In the genomic region with DNA sequence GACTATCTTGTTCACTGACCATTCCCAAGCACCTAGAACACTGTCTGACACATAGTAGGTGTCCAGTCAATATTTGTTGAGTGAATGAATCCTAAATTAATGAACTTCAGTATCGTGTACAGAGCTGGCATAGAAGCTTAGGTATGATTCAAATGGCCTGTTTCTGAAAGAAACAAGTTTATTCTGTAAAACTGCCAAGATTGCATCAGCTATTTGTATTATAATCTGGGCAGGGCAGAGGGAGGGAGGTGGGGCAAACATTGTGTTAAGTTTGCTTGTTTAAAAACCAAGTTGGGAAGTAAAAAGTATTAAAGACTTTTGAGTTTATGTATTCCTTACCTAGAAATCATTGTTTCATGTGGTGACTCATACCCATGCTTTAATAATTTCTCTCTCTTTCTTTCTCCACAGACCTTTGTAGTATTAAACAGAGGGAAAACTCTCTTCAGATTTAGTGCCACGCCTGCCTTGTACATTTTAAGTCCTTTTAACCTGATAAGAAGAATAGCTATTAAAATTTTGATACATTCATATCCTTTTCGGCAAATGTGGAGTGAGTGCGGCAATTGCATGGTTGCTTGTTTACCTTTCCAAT, we compare ENCODE assay signal across 9 cellular contexts.
DNase-seq lines count a peak whose midpoint lies in the region; ATAC-seq, FAIRE-seq and TF ChIP-seq lines count a peak whose summit lies in the region.
"Had no signal": no experiment of that assay in that cellular context is flagged by ENCODE, and none has a peak within 500 bp of the region (broad histone marks: within the 10 kb centered on the region; RNA-seq: fewer than 3 reads in every experiment).

No MANE protein-coding gene starts in this region.

- POLR2A ChIA-PET in SK-N-SH (lab: Yijun Ruan, JAX) = no interaction called here

- H3K79me2 ChIP-seq in SK-N-SH (ENCODE audit: insufficient read depth) = peaks cover 27% of the 10 kb centered on the region

- no peak for TF ChIP-seq RAD21 in SK-N-SH (IDR thresholded peaks at IDR 0.05; ENCODE audit: low read length)

- no peak for TF ChIP-seq POLR2A in H54 (IDR thresholded peaks at IDR 0.05; ENCODE audit: low read depth, low read length)

- no peak for TF ChIP-seq EP300 in SK-N-SH (IDR thresholded peaks at IDR 0.05; ENCODE audit: borderline replicate concordance in 1 of 2, low read depth in 1 of 2, low read length in 1 of 2)

- peaks cover 0 to 24% of the 10 kb centered on the region in 2 donors for H3K27me3 Mint-ChIP-seq in effector memory CD8-positive, alpha-beta T cell

- no peaks in the 10 kb centered on the region for H4K20me1 ChIP-seq in SK-N-SH (ENCODE audit: insufficient read depth)

- H3K36me3 ChIP-seq in SK-N-SH (replicated peaks in 1 of 2; ENCODE audit: control insufficient read depth in 1 of 2, insufficient read depth in 2 of 2, low read length in 1 of 2) = no peaks in the 10 kb centered on the region
- no peaks in the 10 kb centered on the region for H3K36me3 ChIP-seq in skeletal muscle satellite cell (ENCODE audit: insufficient read depth, low read length)

- H3K27ac ChIP-seq in SK-N-SH (ENCODE audit: low read depth in 2 of 2, low read length in 1 of 2) = peak overlapping the region in 1 of 2 experiments; percentile 61; a peak in 2 of 4 replicates

- peak; percentile 87 for FAIRE-seq in H54 (lab: Jason Lieb, UNC)

- H3K9me3 ChIP-seq in SK-N-SH = no peaks in the 10 kb centered on the region
- no peaks in the 10 kb centered on the region for H3K9me3 ChIP-seq in skeletal muscle satellite cell (replicated peaks; ENCODE audit: low read length)

- no peak overlapping the region for H2AFZ ChIP-seq in SK-N-SH (ENCODE audit: low read depth)

- TF ChIP-seq CTCF in SK-N-SH (IDR thresholded peaks at IDR 0.05) = no peak

- peaks cover 2 to 37% of the 10 kb centered on the region in 2 experiments for H3K4me1 ChIP-seq in SK-N-SH (ENCODE audit: control insufficient read depth in 1 of 2, insufficient read depth in 2 of 2, low read depth in 1 of 2, low read length in 1 of 2)
- H3K4me1 ChIP-seq in skeletal muscle satellite cell (ENCODE audit: control insufficient read depth, insufficient read depth, low read length) = peaks cover 66% of the 10 kb centered on the region

- no peaks in the 10 kb centered on the region for H3K9me3 Mint-ChIP-seq in effector memory CD8-positive, alpha-beta T cell
- H3K9me3 Mint-ChIP-seq: activated CD4-positive, alpha-beta memory T cell treated with anti-CD3 and anti-CD28 coated beads, Interleukin-2, amount 10 ng/mL, durations not matched to agents 7 days and 5 days had no signal

- no peak for DNase-seq in H54 (ENCODE audit: insufficient read length, low spot score)
- DNase-seq in SK-N-SH = no peak
- DNase-seq in fibroblast of the conjunctiva (ENCODE audit: low read depth) = peak; percentile 71
- DNase-seq in effector memory CD8-positive, alpha-beta T cell = no peak
- no peak for DNase-seq in NCI-H1417 (lab: John Stamatoyannopoulos, UW)
- no peak for DNase-seq in stimulated activated naive CD4-positive, alpha-beta T cell treated with Interleukin-2 at 50 U/mL for 16 hours (lab: John Stamatoyannopoulos, UW)
- DNase-seq: activated CD4-positive, alpha-beta memory T cell treated with anti-CD3 and anti-CD28 coated beads, Interleukin-2, amount 10 ng/mL, durations not matched to agents 7 days and 5 days; head of caudate nucleus had no signal

- H3K4me1 Mint-ChIP-seq in effector memory CD8-positive, alpha-beta T cell (ENCODE audit: low read depth in 2 of 2) = no peaks in the 10 kb centered on the region

- ATAC-seq in effector memory CD8-positive, alpha-beta T cell (replicated peaks) = no peak

- H3K27me3 ChIP-seq in SK-N-SH (ENCODE audit: insufficient read depth) (no peaks in the 10 kb centered on the region), skeletal muscle satellite cell (ENCODE audit: control insufficient read depth, insufficient read depth, low read length) (no peaks in the 10 kb centered on the region)

- no peak overlapping the region for H3K27ac Mint-ChIP-seq in effector memory CD8-positive, alpha-beta T cell
- H3K27ac Mint-ChIP-seq: activated CD4-positive, alpha-beta memory T cell treated with anti-CD3 and anti-CD28 coated beads, Interleukin-2, amount 10 ng/mL, durations not matched to agents 7 days and 5 days had no signal

- WGBS in SK-N-SH (ENCODE audit: low lambda C conversion rate) = 62% methylated on average over 4 of the region's 4 CpGs

- H3K36me3 Mint-ChIP-seq in effector memory CD8-positive, alpha-beta T cell (ENCODE audit: insufficient read depth) = no peaks in the 10 kb centered on the region

- H3K4me3 ChIP-seq in SK-N-SH (ENCODE audit: low read depth in 2 of 2, low read length in 1 of 2) (no peak overlapping the region), skeletal muscle satellite cell (ENCODE audit: low read length) (no peak overlapping the region)

- peak overlapping the region; percentile 56; the same call in 1 of the 2 replicates for H3K4me2 ChIP-seq in SK-N-SH
- peak overlapping the region; percentile 46 for H3K4me2 ChIP-seq in skeletal muscle satellite cell (ENCODE audit: low read length)

- no peaks in the 10 kb centered on the region for H3K9me2 ChIP-seq in SK-N-SH

- H3K9ac ChIP-seq in SK-N-SH = no peak overlapping the region; the same call in 1 of the 2 replicates
- no peak overlapping the region for H3K9ac ChIP-seq in skeletal muscle satellite cell (ENCODE audit: low read depth, low read length)

- peaks cover 19% of the 10 kb centered on the region for H3F3A ChIP-seq in SK-N-SH (replicated peaks; ENCODE audit: insufficient read depth)

- no peak overlapping the region for H3K4me3 Mint-ChIP-seq in effector memory CD8-positive, alpha-beta T cell
- H3K4me3 Mint-ChIP-seq: activated CD4-positive, alpha-beta memory T cell treated with anti-CD3 and anti-CD28 coated beads, Interleukin-2, amount 10 ng/mL, durations not matched to agents 7 days and 5 days had no signal

- CTCF ChIA-PET in SK-N-SH (lab: Yijun Ruan, JAX) = interaction anchor here (0.7 to 2.0 kb wide), 5 partner anchors 13 to 263 kb away, joined by 3 to 5 read pairs (median 3); a partner anchor contains a TSS

TF ChIP-seq in SK-N-SH, 30 proteins besides CTCF, POLR2A, EP300 and RAD21:
- TF ChIP-seq JUND (IDR thresholded peaks at IDR 0.05) (peak; percentile 13; the same call in 1 of the 2 replicates), FOSL2 (IDR thresholded peaks at IDR 0.05; ENCODE audit: borderline replicate concordance, low read depth) (peak; percentile 2; the same call in 1 of the 2 replicates), NFIC (IDR thresholded peaks at IDR 0.05; ENCODE audit: borderline replicate concordance) (peak; percentile 30; the same call in 1 of the 2 replicates)
- TF ChIP-seq, protein P1, sequence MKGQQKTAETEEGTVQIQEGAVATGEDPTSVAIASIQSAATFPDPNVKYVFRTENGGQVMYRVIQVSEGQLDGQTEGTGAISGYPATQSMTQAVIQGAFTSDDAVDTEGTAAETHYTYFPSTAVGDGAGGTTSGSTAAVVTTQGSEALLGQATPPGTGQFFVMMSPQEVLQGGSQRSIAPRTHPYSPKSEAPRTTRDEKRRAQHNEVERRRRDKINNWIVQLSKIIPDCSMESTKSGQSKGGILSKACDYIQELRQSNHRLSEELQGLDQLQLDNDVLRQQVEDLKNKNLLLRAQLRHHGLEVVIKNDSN (IDR thresholded peaks at IDR 0.05; ENCODE audit: borderline replicate concordance, low read depth) = no peak
